23 cellular contexts compared by ENCODE assay signal in genomic region chr7:152887779-152888178, GRCh38.
"Had no signal": no experiment of that assay in that cellular context is flagged by ENCODE, and none has a peak within 500 bp of the region (broad histone marks: within the 10 kb centered on the region; RNA-seq: fewer than 3 reads in every experiment).

No MANE protein-coding gene starts in this region.

- H3K9me3 ChIP-seq: colonic mucosa, left lung, psoas muscle, sigmoid colon, suprapubic skin, transverse colon, upper lobe of right lung, uterus had no signal

- H3K27me3 Mint-ChIP-seq: stimulated activated memory B cell treated with anti-CD40 and anti-IgM and Interleukin-4, amounts not matched to agents 10 μg/mL and 1 μg/mL and 100 μg/mL, for 72 hours; stimulated activated naive CD8-positive, alpha-beta T cell treated with anti-CD3 and anti-CD28 coated beads, Interleukin-15, Interleukin-2, amounts not matched to agents 100 ng/mL and 50 ng/mL, for 24 hours had no signal

- H3K4me1 ChIP-seq: colonic mucosa, left lung, neural progenitor cell, psoas muscle, sigmoid colon, suprapubic skin, transverse colon, upper lobe of right lung, uterus had no signal

- H3K4me3 ChIP-seq: colonic mucosa, left lung, neural progenitor cell, psoas muscle, sigmoid colon, suprapubic skin, transverse colon, upper lobe of right lung, uterus had no signal

- FAIRE-seq: endometrium, frontal cortex, keratinocyte had no signal

- H3K9ac ChIP-seq: neural progenitor cell had no signal

- H3K27ac Mint-ChIP-seq: dendritic cell treated with granulocyte-macrophage colony-stimulating factor and Interleukin-4, amounts not matched to agents 40 ng/mL and 50 ng/mL, for 4 days; nephron; neural progenitor cell; stimulated activated memory B cell treated with anti-CD40 and anti-IgM and Interleukin-4, amounts not matched to agents 10 μg/mL and 1 μg/mL and 100 μg/mL, for 72 hours; stimulated activated naive CD8-positive, alpha-beta T cell treated with anti-CD3 and anti-CD28 coated beads, Interleukin-15, Interleukin-2, amounts not matched to agents 100 ng/mL and 50 ng/mL, for 24 hours had no signal

- H3K4me1 Mint-ChIP-seq: nephron; neural progenitor cell; stimulated activated memory B cell treated with anti-CD40 and anti-IgM and Interleukin-4, amounts not matched to agents 10 μg/mL and 1 μg/mL and 100 μg/mL, for 72 hours had no signal

- H3K27me3 ChIP-seq: colonic mucosa, left lung, neural progenitor cell, sigmoid colon, suprapubic skin, transverse colon, upper lobe of right lung, uterus had no signal

- H3K4me3 Mint-ChIP-seq: dendritic cell treated with granulocyte-macrophage colony-stimulating factor and Interleukin-4, amounts not matched to agents 40 ng/mL and 50 ng/mL, for 4 days; naive thymus-derived CD4-positive, alpha-beta T cell; nephron; neural progenitor cell; stimulated activated memory B cell treated with anti-CD40 and anti-IgM and Interleukin-4, amounts not matched to agents 10 μg/mL and 1 μg/mL and 100 μg/mL, for 72 hours; stimulated activated naive CD8-positive, alpha-beta T cell treated with anti-CD3 and anti-CD28 coated beads, Interleukin-15, Interleukin-2, amounts not matched to agents 100 ng/mL and 50 ng/mL, for 24 hours had no signal

- H3K9me3 Mint-ChIP-seq: dendritic cell treated with granulocyte-macrophage colony-stimulating factor and Interleukin-4, amounts not matched to agents 40 ng/mL and 50 ng/mL, for 4 days; stimulated activated naive CD8-positive, alpha-beta T cell treated with anti-CD3 and anti-CD28 coated beads, Interleukin-15, Interleukin-2, amounts not matched to agents 100 ng/mL and 50 ng/mL, for 24 hours had no signal

- DNase-seq: colonic mucosa; effector CD8-positive, alpha-beta T cell; mesenchymal stem cell; midbrain; naive thymus-derived CD4-positive, alpha-beta T cell; nucleus accumbens; right cardiac atrium; sigmoid colon; stimulated activated CD4-positive, alpha-beta T cell treated with anti-CD3 and anti-CD28 coated beads, Interleukin-4, amount 100 ng/mL, for 4 hours; transverse colon; uterus had no signal

- H3K36me3 Mint-ChIP-seq: neural progenitor cell had no signal

- H3K36me3 ChIP-seq: colonic mucosa, left lung, neural progenitor cell, sigmoid colon, suprapubic skin, transverse colon, upper lobe of right lung, uterus had no signal

- H3K27ac ChIP-seq: colonic mucosa, left lung, neural progenitor cell, psoas muscle, sigmoid colon, suprapubic skin, transverse colon, upper lobe of right lung, uterus had no signal
